ENCODE assay signal across 19 cellular contexts in the genomic region with DNA sequence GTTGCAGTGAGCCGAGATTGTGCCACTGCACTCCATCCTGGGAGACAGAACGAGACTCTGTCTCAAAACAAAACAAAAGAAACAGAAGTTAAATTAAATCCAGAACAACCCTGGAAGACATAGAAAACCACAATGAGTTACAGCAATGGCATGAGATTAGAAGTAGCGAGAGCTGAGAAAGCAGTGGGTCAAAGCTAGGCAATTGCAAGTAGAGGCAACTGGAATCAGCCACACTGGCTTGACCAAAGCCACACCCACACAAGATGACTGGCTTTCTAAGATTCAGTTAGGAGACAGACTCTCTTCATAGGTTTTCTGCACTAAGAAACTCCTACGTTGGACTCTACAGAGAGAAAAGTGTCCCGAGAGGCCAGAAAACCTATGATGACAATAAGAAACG.
A peak's percentile ranks its signal among the peaks of the same experiment; 100 is the strongest.
DNase-seq lines count a peak whose midpoint lies in the region; ATAC-seq and TF ChIP-seq lines count a peak whose summit lies in the region.
"Had no signal": no experiment of that assay in that cellular context is flagged by ENCODE, and none has a peak within 500 bp of the region (broad histone marks: within the 10 kb centered on the region; RNA-seq: fewer than 3 reads in every experiment).

No MANE protein-coding gene starts in this region.

- no peak overlapping the region for H3K14ac ChIP-seq in H9 (ENCODE audit: insufficient read depth, low read length)

- CTCF ChIA-PET in OCI-LY7 (lab: Charles Lee; ENCODE audit: unreplicated experiment) = no interaction called here

- no peaks in the 10 kb centered on the region for H3K27me3 ChIP-seq in H9 (ENCODE audit: insufficient read depth, low read length)
- H3K27me3 ChIP-seq: BLaER1 treated with 17β-estradiol and CSF1 and Interleukin-3, amounts not matched to agents 10 nM and 100 nM; ovary; testis had no signal

- H4K91ac ChIP-seq in H9 (ENCODE audit: insufficient read length, low read depth, low read length) = no peak overlapping the region

- H3K23ac ChIP-seq in H9 (ENCODE audit: insufficient read length, low read depth, low read length) = no peak overlapping the region

- no peaks in the 10 kb centered on the region for H3K27me3 Mint-ChIP-seq in H9 (ENCODE audit: low read depth)
- H3K27me3 Mint-ChIP-seq: activated naive CD8-positive, alpha-beta T cell treated with anti-CD3 and anti-CD28 coated beads, Interleukin-2, amount 10 ng/mL, durations not matched to agents 7 days and 5 days; central memory CD8-positive, alpha-beta T cell had no signal

- TF ChIP-seq CTCF in OCI-LY7 (conservative IDR thresholded peaks at IDR 0.05; ENCODE audit: low read length) (no peak), H9 (conservative IDR thresholded peaks at IDR 0.05) (no peak)

- H4K20me1 ChIP-seq in OCI-LY7 (ENCODE audit: insufficient read depth, low read length) = no peaks in the 10 kb centered on the region
- H4K20me1 ChIP-seq in H9 (ENCODE audit: control insufficient read depth, insufficient read depth, insufficient read length) = no peaks in the 10 kb centered on the region
- H4K20me1 ChIP-seq: BLaER1 treated with 17β-estradiol and CSF1 and Interleukin-3, amounts not matched to agents 10 nM and 100 nM had no signal

- H3K18ac ChIP-seq in H9 (ENCODE audit: insufficient read length, low read depth, low read length) = no peak overlapping the region

- H3K9ac ChIP-seq in H9 (ENCODE audit: extremely low read depth, insufficient read length, low read length) = no peak overlapping the region
- H3K9ac ChIP-seq: BLaER1 treated with 17β-estradiol and CSF1 and Interleukin-3, amounts not matched to agents 10 nM and 100 nM had no signal

- H2BK15ac ChIP-seq in H9 (ENCODE audit: low read depth, low read length) = no peak overlapping the region

- H3K9me2 ChIP-seq in OCI-LY7 (ENCODE audit: insufficient read depth, low read length) = no peaks in the 10 kb centered on the region

- no peak overlapping the region for H3K27ac Mint-ChIP-seq in H9
- H3K27ac Mint-ChIP-seq: activated naive CD8-positive, alpha-beta T cell treated with anti-CD3 and anti-CD28 coated beads, Interleukin-2, amount 10 ng/mL, durations not matched to agents 7 days and 5 days had no signal

- no peak overlapping the region for H3K4ac ChIP-seq in H9 (ENCODE audit: low read depth, low read length)

- H3K36me3 ChIP-seq in OCI-LY7 (ENCODE audit: insufficient read depth, low read length) = no peaks in the 10 kb centered on the region
- H3K36me3 ChIP-seq: BLaER1 treated with 17β-estradiol and CSF1 and Interleukin-3, amounts not matched to agents 10 nM and 100 nM; ovary had no signal

- no peak overlapping the region for H2BK5ac ChIP-seq in H9 (ENCODE audit: insufficient read length, low read length)

- H3K4me3 Mint-ChIP-seq in H9 = no peak overlapping the region
- H3K4me3 Mint-ChIP-seq: activated naive CD8-positive, alpha-beta T cell treated with anti-CD3 and anti-CD28 coated beads, Interleukin-2, amount 10 ng/mL, durations not matched to agents 7 days and 5 days; central memory CD8-positive, alpha-beta T cell had no signal

- H3K4me2 ChIP-seq in OCI-LY7 (ENCODE audit: low read length) (no peak overlapping the region), H9 (ENCODE audit: insufficient read depth, insufficient read length, low read length) (no peak overlapping the region)
- H3K4me2 ChIP-seq: BLaER1 treated with 17β-estradiol and CSF1 and Interleukin-3, amounts not matched to agents 10 nM and 100 nM had no signal

- POLR2A ChIA-PET in OCI-LY7 (lab: Charles Lee) = interaction anchor here (1.3 kb wide), 1 partner anchor 18 kb away, joined by 5 read pairs; no protein-coding TSS in a partner anchor

- no peaks in the 10 kb centered on the region for H3K79me2 ChIP-seq in OCI-LY7 (ENCODE audit: insufficient read depth, low read depth, low read length)
- no peaks in the 10 kb centered on the region for H3K79me2 ChIP-seq in H9 (ENCODE audit: insufficient read depth, low read length)

- no peaks in the 10 kb centered on the region for H3K9me3 ChIP-seq in OCI-LY7 (ENCODE audit: low read length)
- H3K9me3 ChIP-seq in H9 (ENCODE audit: control insufficient read depth, low read depth, low read length) = no peaks in the 10 kb centered on the region
- H3K9me3 ChIP-seq: BLaER1 treated with 17β-estradiol and CSF1 and Interleukin-3, amounts not matched to agents 10 nM and 100 nM; ovary; testis had no signal

- no TSS peak for BruUV-seq in OCI-LY7 (replicated peaks; lab: Mats Ljungman, UMichigan)

- no peak for ATAC-seq in GM21786 (IDR thresholded peaks at IDR 0.05; ENCODE audit: unreplicated experiment)

- no peaks in the 10 kb centered on the region for H3K4me1 Mint-ChIP-seq in H9
- H3K4me1 Mint-ChIP-seq: activated naive CD8-positive, alpha-beta T cell treated with anti-CD3 and anti-CD28 coated beads, Interleukin-2, amount 10 ng/mL, durations not matched to agents 7 days and 5 days; central memory CD8-positive, alpha-beta T cell had no signal

- H2AK5ac ChIP-seq in H9 (ENCODE audit: insufficient read length, low read length) = no peak overlapping the region

- H3K9me3 Mint-ChIP-seq in H9 = no peaks in the 10 kb centered on the region
- H3K9me3 Mint-ChIP-seq: activated naive CD8-positive, alpha-beta T cell treated with anti-CD3 and anti-CD28 coated beads, Interleukin-2, amount 10 ng/mL, durations not matched to agents 7 days and 5 days; central memory CD8-positive, alpha-beta T cell had no signal

- H3T11ph ChIP-seq in H9 (ENCODE audit: low read length) = no peak overlapping the region

- no peak overlapping the region for H3K56ac ChIP-seq in H9 (ENCODE audit: insufficient read length, low read depth, low read length)

- H3K27ac ChIP-seq in OCI-LY7 (ENCODE audit: low read depth, low read length, poor library complexity, severe bottlenecking) (no peak overlapping the region), H9 (ENCODE audit: insufficient read length, low read depth, low read length) (no peak overlapping the region)
- H3K27ac ChIP-seq: BLaER1 treated with 17β-estradiol and CSF1 and Interleukin-3, amounts not matched to agents 10 nM and 100 nM; ovary; testis had no signal

- H4K5ac ChIP-seq in H9 (ENCODE audit: insufficient read length, low read depth, low read length) = no peak overlapping the region

- H3K4me3 ChIP-seq in OCI-LY7 (ENCODE audit: low read depth, low read length, poor library complexity, severe bottlenecking) (no peak overlapping the region), skeletal muscle cell (ENCODE audit: low read depth, low read length) (no peak overlapping the region)
- H3K4me3 ChIP-seq: BLaER1 treated with 17β-estradiol and CSF1 and Interleukin-3, amounts not matched to agents 10 nM and 100 nM; ovary; testis had no signal

- H2BK20ac ChIP-seq in H9 (ENCODE audit: low read depth, low read length, poor library complexity, severe bottlenecking) = no peak overlapping the region

- peak; percentile 33 for DNase-seq in GM03348 (ENCODE audit: low spot score)
- no peak for DNase-seq in OCI-LY7 (ENCODE audit: low spot score)
- DNase-seq in fibroblast of gingiva (ENCODE audit: low read depth) = peak; percentile 24
- DNase-seq in skeletal muscle cell (ENCODE audit: low read depth) = peak; percentile 17
- DNase-seq in H9 = no peak
- no peak for DNase-seq in DMS153 treated with DMSO at 0.1 percent for 48 hours (lab: John Stamatoyannopoulos, UW; ENCODE audit: unreplicated experiment)
- DNase-seq: activated CD8-positive, alpha-beta memory T cell treated with anti-CD3 and anti-CD28 coated beads for 24 hours; activated naive CD8-positive, alpha-beta T cell treated with anti-CD3 and anti-CD28 coated beads, Interleukin-2, amount 10 ng/mL, durations not matched to agents 7 days and 5 days; effector memory CD4-positive, alpha-beta T cell; foreskin melanocyte; NCI-H1930; ovary; SHP77; stimulated activated CD4-positive, alpha-beta T cell treated with anti-CD3 and anti-CD28 coated beads, Interleukin-4, amount 100 ng/mL, for 4 hours; stimulated activated CD8-positive, alpha-beta memory T cell treated with anti-CD3 and anti-CD28 coated beads, Interleukin-4, amount 100 ng/mL, for 48 hours; testis had no signal

- 0 out of 2 replicates have a peak overlapping the region, but pooled peaks have one; percentile 5 for H2AFZ ChIP-seq in OCI-LY7 (ENCODE audit: low read length)
- no peak overlapping the region for H2AFZ ChIP-seq in H9 (ENCODE audit: low read length)

- no CpG with 5 or more reads among the region's 6 CpGs for WGBS in H9 (ENCODE audit: extremely low coverage, insufficient read length, low lambda C conversion rate)

- H3K36me3 Mint-ChIP-seq in H9 (ENCODE audit: insufficient read depth in 1 of 3, low read depth in 3 of 3) = no peaks in the 10 kb centered on the region
- H3K36me3 Mint-ChIP-seq: activated naive CD8-positive, alpha-beta T cell treated with anti-CD3 and anti-CD28 coated beads, Interleukin-2, amount 10 ng/mL, durations not matched to agents 7 days and 5 days had no signal

- no peak overlapping the region for H2BK120ac ChIP-seq in H9 (ENCODE audit: low read depth, low read length, poor library complexity, severe bottlenecking)

- intact Hi-C loops in OCI-LY7 (cut with micrococcal nuclease; ENCODE audit: unreplicated experiment) = no loop called here

- no peaks in the 10 kb centered on the region for H3K79me1 ChIP-seq in H9 (ENCODE audit: insufficient read depth, low read depth, low read length, poor library complexity, severe bottlenecking)

- H4K8ac ChIP-seq in H9 (replicated peaks; ENCODE audit: insufficient read length, low read depth, low read length) = no peak overlapping the region

- H3K23me2 ChIP-seq in H9 (ENCODE audit: insufficient read length, low read depth, low read length, poor library complexity, severe bottlenecking) = no peaks in the 10 kb centered on the region

- no peak overlapping the region for H2BK12ac ChIP-seq in H9 (ENCODE audit: insufficient read length, low read depth, low read length)

- H3K4me1 ChIP-seq in OCI-LY7 (ENCODE audit: insufficient read depth, low read length, poor library complexity, severe bottlenecking) (no peaks in the 10 kb centered on the region), H9 (ENCODE audit: insufficient read depth, low read length) (no peaks in the 10 kb centered on the region)
- H3K4me1 ChIP-seq: BLaER1 treated with 17β-estradiol and CSF1 and Interleukin-3, amounts not matched to agents 10 nM and 100 nM; testis had no signal

Comparison
In these comparisons a context has a peak if more than half of its experiments do, and no peak if none do; other contexts are left out.
1. DNase-seq: peak in GM03348 (single experiment), fibroblast of gingiva (single experiment) and skeletal muscle cell (single experiment); none in OCI-LY7 (single experiment), H9 (single experiment) and DMS153 treated with DMSO at 0.1 percent for 48 hours (single experiment).